ENCODE assay signal across 9 cellular contexts in genomic region chr10:93115661-93116383, GRCh38. TPM values are rescaled to one million over a fixed set of nuclear protein-coding genes. Genes with fewer than 3 reads are reported as not detected.
DNase-seq lines count a peak whose midpoint lies in the region; ATAC-seq and TF ChIP-seq lines count a peak whose summit lies in the region.
"Had no signal": no experiment of that assay in that cellular context is flagged by ENCODE, and none has a peak within 500 bp of the region (broad histone marks: within the 10 kb centered on the region; RNA-seq: fewer than 3 reads in every experiment).

No MANE protein-coding gene starts in this region.

- intact Hi-C loops in left lung (cut with DNase I) = loop anchor here in 1 of 2 donors (10.0 kb wide), 1 partner anchor 169 kb away; no protein-coding TSS in a partner anchor

- no peak overlapping the region for H3K4me3 Mint-ChIP-seq in CD8-positive, alpha-beta memory T cell
- H3K4me3 Mint-ChIP-seq: T-helper 1 cell treated with Interleukin-12 subunit alpha and Interleukin-12 subunit beta and Interleukin-4 antibody, amounts not matched to agents 30 μg/mL and 1 μg/mL, for 36 hours had no signal

- no peak overlapping the region for H3K4me3 ChIP-seq in CD8-positive, alpha-beta memory T cell (ENCODE audit: low read length)
- H3K4me3 ChIP-seq in left lung = no peak overlapping the region

- peak overlapping the region in 3 of 8 donors; percentile 5 to 54 (median 14) for H3K27ac Mint-ChIP-seq in CD8-positive, alpha-beta memory T cell
- H3K27ac Mint-ChIP-seq: T-helper 1 cell treated with Interleukin-12 subunit alpha and Interleukin-12 subunit beta and Interleukin-4 antibody, amounts not matched to agents 30 μg/mL and 1 μg/mL, for 36 hours had no signal

- peaks cover 0 to 2% (median 0%) of the 10 kb centered on the region in 5 donors for H3K9me3 Mint-ChIP-seq in CD8-positive, alpha-beta memory T cell
- H3K9me3 Mint-ChIP-seq: T-helper 1 cell treated with Interleukin-12 subunit alpha and Interleukin-12 subunit beta and Interleukin-4 antibody, amounts not matched to agents 30 μg/mL and 1 μg/mL, for 36 hours had no signal

- no peaks in the 10 kb centered on the region for H3K36me3 ChIP-seq in CD8-positive, alpha-beta memory T cell (ENCODE audit: insufficient read depth, low read length)
- no peaks in the 10 kb centered on the region for H3K36me3 ChIP-seq in left lung

- peaks cover 18 to 21% of the 10 kb centered on the region in 2 donors for H3K27me3 Mint-ChIP-seq in CD8-positive, alpha-beta memory T cell

- no peaks in the 10 kb centered on the region for H3K9me3 ChIP-seq in CD8-positive, alpha-beta memory T cell (ENCODE audit: low read length)
- no peaks in the 10 kb centered on the region for H3K9me3 ChIP-seq in left lung

- no peak overlapping the region for H3K27ac ChIP-seq in CD8-positive, alpha-beta memory T cell (ENCODE audit: low read depth, low read length)
- no peak overlapping the region for H3K27ac ChIP-seq in left lung

- no peaks in the 10 kb centered on the region for H3K36me3 Mint-ChIP-seq in CD8-positive, alpha-beta memory T cell

- peak; percentile 53 for ATAC-seq in GM21447 (IDR thresholded peaks at IDR 0.05; ENCODE audit: unreplicated experiment)
- ATAC-seq in left lung = peak; percentile 88
- no peak for ATAC-seq in HG03045 (IDR thresholded peaks at IDR 0.05; ENCODE audit: unreplicated experiment)

- peak; percentile 37 to 66 (median 54) for DNase-seq in CD8-positive, alpha-beta memory T cell
- peak; percentile 91 for DNase-seq in NAMALWA (ENCODE audit: low spot score)
- peak; percentile 57 for DNase-seq in activated CD4-positive, CD25-positive, alpha-beta regulatory T cell treated with anti-CD3 and anti-CD28 coated beads, Interleukin-2, amount 50 U/mL, for 16 hours (ENCODE audit: low read depth, low spot score)
- DNase-seq in central memory CD4-positive, alpha-beta T cell = peak; percentile 62
- DNase-seq in left lung = peak in 1 of 2 donors; percentile 54
- peak; percentile 49 for DNase-seq in stimulated activated CD8-positive, alpha-beta memory T cell treated with anti-CD3 and anti-CD28 coated beads, Interleukin-15, amount 100 ng/mL, for 1 hour (ENCODE audit: low read depth)

- peaks cover 11 to 12% (median 11%) of the 10 kb centered on the region in 3 donors for H3K4me1 Mint-ChIP-seq in CD8-positive, alpha-beta memory T cell

- H3K27me3 ChIP-seq in CD8-positive, alpha-beta memory T cell (ENCODE audit: insufficient read depth, low read length, poor library complexity, severe bottlenecking) = no peaks in the 10 kb centered on the region
- peaks cover 0 to 9% of the 10 kb centered on the region in 2 donors for H3K27me3 ChIP-seq in left lung

- peak in 1 of 2 donors; percentile 45 for TF ChIP-seq CTCF in left lung (IDR thresholded peaks at IDR 0.05)

- H3K4me1 ChIP-seq in CD8-positive, alpha-beta memory T cell (ENCODE audit: insufficient read depth, low read length) = peaks cover 8% of the 10 kb centered on the region
- H3K4me1 ChIP-seq in left lung = no peaks in the 10 kb centered on the region

- POLR2A ChIA-PET in CD8-positive, alpha-beta memory T cell (lab: Charles Lee) = no interaction called here

- CTCF ChIA-PET in CD8-positive, alpha-beta memory T cell (lab: Charles Lee) = interaction anchor here (0.7 to 1.7 kb wide), 9 partner anchors 10 to 234 kb away, joined by 3 to 6 read pairs (median 3); no protein-coding TSS in a partner anchor

RNA-seq across cellular contexts. Expression of gene CYP26A1, which starts 42.1 kb away (rescaled TPM):
- not detected for total RNA-seq in CD8-positive, alpha-beta memory T cell
- polyA plus RNA-seq in CD8-positive, alpha-beta memory T cell = not detected
- total RNA-seq in left lung = under 1 TPM in 1 of 2 donors, not detected in 1; 0.21 TPM

RNA-seq across cellular contexts. Expression of gene CYP26C1, which starts 55.2 kb away (rescaled TPM):
- total RNA-seq in CD8-positive, alpha-beta memory T cell = not detected
- polyA plus RNA-seq in CD8-positive, alpha-beta memory T cell = not detected
- total RNA-seq in left lung = under 1 TPM; 0.09 to 0.42 TPM
